Comparison of ENCODE assay signal across 16 cellular contexts in the genomic region with DNA sequence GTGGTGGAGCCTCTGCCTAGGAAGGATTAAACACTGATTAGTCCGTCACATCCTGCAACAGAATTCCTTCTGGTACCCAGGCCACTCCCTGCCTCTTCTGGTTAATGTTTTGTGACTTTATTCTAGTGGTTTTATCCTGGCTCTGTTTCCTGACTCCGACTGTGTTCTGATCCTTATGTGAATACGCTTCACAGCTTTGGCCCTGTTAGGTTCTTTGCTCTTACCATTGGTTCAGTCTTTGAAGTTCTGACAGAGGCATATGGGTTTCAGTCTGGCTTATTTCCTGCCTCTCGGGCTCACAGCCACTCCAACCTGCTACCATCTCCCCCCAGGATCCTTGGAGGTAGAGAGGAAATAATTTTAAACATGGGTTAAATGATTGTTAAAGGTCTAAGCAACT. TPM values are rescaled to one million over a fixed set of nuclear protein-coding genes. Genes with fewer than 3 reads are reported as not detected.
A peak's percentile ranks its signal among the peaks of the same experiment; 100 is the strongest.
DNase-seq lines count a peak whose midpoint lies in the region; ATAC-seq and TF ChIP-seq lines count a peak whose summit lies in the region.
"Had no signal": no experiment of that assay in that cellular context is flagged by ENCODE, and none has a peak within 500 bp of the region (broad histone marks: within the 10 kb centered on the region; RNA-seq: fewer than 3 reads in every experiment).

No MANE protein-coding gene starts in this region.

- CTCF ChIA-PET in T-cell (lab: Charles Lee) = no interaction called here

- H3K9me3 Mint-ChIP-seq in natural killer cell (peaks cover 3 to 4% of the 10 kb centered on the region in 2 donors), T-cell (peaks cover 0 to 7% (median 4%) of the 10 kb centered on the region in 3 donors)
- peaks cover 5% of the 10 kb centered on the region for H3K9me3 Mint-ChIP-seq in natural killer cell treated with Interleukin-12 subunit alpha and Interleukin-12 subunit beta and Interleukin-15 and Interleukin-18, amount 100 ng/mL, for 72 hours

- DNase-seq in natural killer cell (no peak), T-cell (no peak), kidney tubule cell (ENCODE audit: low spot score) (peak; percentile 28), BE2C (no peak), NCI-H446 (lab: John Stamatoyannopoulos, UW) (no peak), DMS 273 treated with DMSO at 0.1 percent for 48 hours (lab: John Stamatoyannopoulos, UW) (no peak)
- no peak for DNase-seq in natural killer cell treated with Interleukin-12 subunit alpha and Interleukin-12 subunit beta and Interleukin-15 and Interleukin-18, amount 100 ng/mL, for 72 hours (ENCODE audit: low spot score)
- no peak for DNase-seq in stimulated activated CD4-positive, alpha-beta T cell treated with anti-CD3 and anti-CD28 coated beads, Interleukin-4, amount 100 ng/mL, for 4 hours
- DNase-seq: DMS53, NCI-H1930, PC-9 had no signal

- intact Hi-C loops in natural killer cell (cut with micrococcal nuclease) = no loop called here

- H3K4me1 Mint-ChIP-seq in natural killer cell (peaks cover 18 to 28% of the 10 kb centered on the region in 2 donors), T-cell (peaks cover 21 to 31% (median 26%) of the 10 kb centered on the region in 3 donors)
- peaks cover 7 to 12% of the 10 kb centered on the region in 2 donors for H3K4me1 Mint-ChIP-seq in natural killer cell treated with Interleukin-12 subunit alpha and Interleukin-12 subunit beta and Interleukin-15 and Interleukin-18, amount 100 ng/mL, for 72 hours (ENCODE audit: low read depth in 2 of 2)

- no peaks in the 10 kb centered on the region for H3K36me3 ChIP-seq in BE2C
- H3K36me3 ChIP-seq: SJCRH30 had no signal

- ATAC-seq in natural killer cell = no peak
- ATAC-seq in natural killer cell treated with Interleukin-12 subunit alpha and Interleukin-12 subunit beta and Interleukin-15 and Interleukin-18, amount 100 ng/mL, for 72 hours = no peak
- ATAC-seq in T-cell (replicated peaks in 1 of 4) = peak; percentile 70 to 87 (median 79)
- ATAC-seq: A549, HCT116, K562 had no signal

- no peaks in the 10 kb centered on the region; the same call in 1 of the 2 replicates for H3K9me3 ChIP-seq in BE2C
- H3K9me3 ChIP-seq: A549, SJCRH30 had no signal

- H3K27ac Mint-ChIP-seq in natural killer cell (peak overlapping the region; percentile 29 to 55), T-cell (peak overlapping the region; percentile 65 to 80)
- H3K27ac Mint-ChIP-seq in natural killer cell treated with Interleukin-12 subunit alpha and Interleukin-12 subunit beta and Interleukin-15 and Interleukin-18, amount 100 ng/mL, for 72 hours = no peak overlapping the region

- H3K27me3 Mint-ChIP-seq in natural killer cell (ENCODE audit: low read depth in 2 of 2) = no peaks in the 10 kb centered on the region
- H3K27me3 Mint-ChIP-seq in natural killer cell treated with Interleukin-12 subunit alpha and Interleukin-12 subunit beta and Interleukin-15 and Interleukin-18, amount 100 ng/mL, for 72 hours = no peaks in the 10 kb centered on the region
- no peaks in the 10 kb centered on the region for H3K27me3 Mint-ChIP-seq in T-cell

- H3K36me3 Mint-ChIP-seq in natural killer cell (peaks cover 12% of the 10 kb centered on the region), T-cell (peaks cover 26% of the 10 kb centered on the region)
- peaks cover 6% of the 10 kb centered on the region for H3K36me3 Mint-ChIP-seq in natural killer cell treated with Interleukin-12 subunit alpha and Interleukin-12 subunit beta and Interleukin-15 and Interleukin-18, amount 100 ng/mL, for 72 hours

- TF ChIP-seq CTCF in natural killer cell (IDR thresholded peaks at IDR 0.05) = no peak
- TF ChIP-seq CTCF in BE2C (IDR thresholded peaks at IDR 0.05; ENCODE audit: low read depth, low read length) = no peak

- H3K4me1 ChIP-seq in BE2C = no peaks in the 10 kb centered on the region

- no peak overlapping the region for H3K4me3 ChIP-seq in BE2C (ENCODE audit: low read depth, low read length)
- H3K4me3 ChIP-seq: A549, K562, PC-9, SJCRH30 had no signal

- no peak overlapping the region for H3K4me3 Mint-ChIP-seq in natural killer cell
- H3K4me3 Mint-ChIP-seq in natural killer cell treated with Interleukin-12 subunit alpha and Interleukin-12 subunit beta and Interleukin-15 and Interleukin-18, amount 100 ng/mL, for 72 hours = no peak overlapping the region
- peak overlapping the region in 1 of 3 donors; percentile 41 for H3K4me3 Mint-ChIP-seq in T-cell

- H3K27me3 ChIP-seq in BE2C = no peaks in the 10 kb centered on the region
- H3K27me3 ChIP-seq: SJCRH30 had no signal

- POLR2A ChIA-PET in T-cell (lab: Charles Lee) = no interaction called here

RNA-seq across cellular contexts. Expression of gene FGL2, which starts 23.2 kb away (rescaled TPM):
- total RNA-seq in natural killer cell = 10 to 100 TPM; 38.4 to 51.5 (median 44.5) TPM
- 1 to 10 TPM; 1.0 to 1.4 TPM for total RNA-seq in natural killer cell treated with Interleukin-12 subunit alpha and Interleukin-12 subunit beta and Interleukin-15 and Interleukin-18, amount 100 ng/mL, for 72 hours
- 1 to 10 TPM; 2.0 to 3.1 (median 2.5) TPM for total RNA-seq in T-cell
- polyA plus RNA-seq in BE2C (2012; ENCODE audit: insufficient read depth, insufficient read length, low read depth) = not detected
- total RNA-seq: G401, PC-9 had no signal
- polyA plus RNA-seq: A549, K562 had no signal

Comparison
In these comparisons a context has a peak if more than half of its experiments do, and no peak if none do; other contexts are left out.
1. H3K27ac Mint-ChIP-seq: peak in natural killer cell (2 of 2) and T-cell (2 of 2); none in natural killer cell treated with Interleukin-12 subunit alpha and Interleukin-12 subunit beta and Interleukin-15 and Interleukin-18, amount 100 ng/mL, for 72 hours (0 of 2).
2. RNA of gene FGL2, which starts 23.2 kb away (total RNA-seq): 38.4 to 51.5 TPM in natural killer cell; 2.0 to 3.1 TPM in T-cell and 1.0 to 1.4 TPM in natural killer cell treated with Interleukin-12 subunit alpha and Interleukin-12 subunit beta and Interleukin-15 and Interleukin-18, amount 100 ng/mL, for 72 hours; every median in the first group is over 4 times any median in the second.
3. ATAC-seq: peak in T-cell (4 of 4); none in natural killer cell (0 of 3) and natural killer cell treated with Interleukin-12 subunit alpha and Interleukin-12 subunit beta and Interleukin-15 and Interleukin-18, amount 100 ng/mL, for 72 hours (0 of 2).